Comparison of ENCODE assay signal across 8 cellular contexts in the genomic region with DNA sequence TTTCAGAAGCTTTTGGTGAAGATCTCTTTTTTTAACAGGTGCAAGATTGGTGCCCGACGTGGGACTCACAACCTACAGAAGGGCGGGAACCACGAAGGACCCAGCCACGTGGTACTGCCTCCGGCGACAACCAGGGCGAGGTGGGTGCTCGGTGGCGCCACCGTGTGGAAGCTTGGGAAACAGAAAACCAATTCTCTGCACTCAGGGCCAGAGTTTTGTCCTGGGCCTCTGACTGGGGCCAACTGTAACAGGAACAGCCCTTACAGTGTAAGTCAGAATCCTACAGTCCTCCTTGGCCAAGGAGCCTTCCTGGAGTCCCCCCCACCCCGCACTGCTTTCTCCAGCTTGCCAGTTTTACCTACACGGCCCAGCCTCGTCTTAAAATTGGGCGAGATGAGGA. TPM values are rescaled to one million over a fixed set of nuclear protein-coding genes. Genes with fewer than 3 reads are reported as not detected.
DNase-seq lines count a peak whose midpoint lies in the region; ATAC-seq and TF ChIP-seq lines count a peak whose summit lies in the region.

No MANE protein-coding gene starts in this region.

- H3K9me3 ChIP-seq in Peyer's patch = no peaks in the 10 kb centered on the region

- H3K36me3 ChIP-seq in Peyer's patch = no peaks in the 10 kb centered on the region

- no peak overlapping the region for H3K4me3 ChIP-seq in Peyer's patch

- no peaks in the 10 kb centered on the region for H3K4me1 ChIP-seq in Peyer's patch

- peak in 5 of 6 experiments; percentile 24 to 50 (median 38) for TF ChIP-seq CTCF in Peyer's patch (IDR thresholded peaks at IDR 0.05)

- ATAC-seq in left ventricle myocardium superior (no peak), HG03442 (IDR thresholded peaks at IDR 0.05; ENCODE audit: unreplicated experiment) (no peak), GM21717 (IDR thresholded peaks at IDR 0.05; ENCODE audit: unreplicated experiment) (no peak)

- H3K27ac ChIP-seq in Peyer's patch = no peak overlapping the region

- no peaks in the 10 kb centered on the region for H3K27me3 ChIP-seq in Peyer's patch

- DNase-seq in DMS 273 (lab: John Stamatoyannopoulos, UW; ENCODE audit: unreplicated experiment) = peak; percentile 69
- no peak for DNase-seq in DMS 273 treated with DMSO at 0.1 percent for 48 hours (lab: John Stamatoyannopoulos, UW)
- DNase-seq in Peyer's patch = peak in 1 of 3 donors; percentile 55
- peak; percentile 37 for DNase-seq in activated T-helper 9 cell treated with anti-CD3 and anti-CD28 coated beads, Interleukin-2, amount 50 U/mL, for 16 hours (ENCODE audit: low read depth)
- peak; percentile 61 for DNase-seq in left ventricle myocardium superior
- DNase-seq in stimulated activated CD4-positive, alpha-beta T cell treated with anti-CD3 and anti-CD28 coated beads, Interleukin-4, amount 100 ng/mL, for 24 hours = peak; percentile 54

- TF ChIP-seq POLR2A in Peyer's patch (IDR thresholded peaks at IDR 0.05) = no peak

- intact Hi-C loops in left ventricle myocardium superior (cut with micrococcal nuclease) = no loop called here

RNA-seq across cellular contexts. Expression of a gene that starts 11.6 kb away (rescaled TPM):
- total RNA-seq in Peyer's patch (not detected), left ventricle myocardium superior (not detected)

RNA-seq across cellular contexts. Expression of a gene that starts 13.9 kb away (rescaled TPM):
- 1 to 10 TPM in 2 of 4 donors, not detected in 2; 7.6 to 9.8 TPM for total RNA-seq in Peyer's patch
- total RNA-seq in left ventricle myocardium superior = 40.7 TPM

RNA-seq across cellular contexts. Expression of a gene that starts 29.3 kb away (rescaled TPM):
- total RNA-seq in Peyer's patch = not detected
- total RNA-seq in left ventricle myocardium superior = 3.5 TPM

RNA-seq across cellular contexts. Expression of a gene that starts 47.1 kb away (rescaled TPM):
- total RNA-seq in Peyer's patch = 10 to 100 TPM in 3 of 4 donors, 1 to 10 TPM in 1; 6.8 to 96.6 (median 17.6) TPM
- 87.0 TPM for total RNA-seq in left ventricle myocardium superior

RNA-seq across cellular contexts. Expression of a gene that starts 55.7 kb away (rescaled TPM):
- not detected for total RNA-seq in Peyer's patch
- not detected for total RNA-seq in left ventricle myocardium superior
